ENCODE assay signal across 1 cellular context in the genomic region with DNA sequence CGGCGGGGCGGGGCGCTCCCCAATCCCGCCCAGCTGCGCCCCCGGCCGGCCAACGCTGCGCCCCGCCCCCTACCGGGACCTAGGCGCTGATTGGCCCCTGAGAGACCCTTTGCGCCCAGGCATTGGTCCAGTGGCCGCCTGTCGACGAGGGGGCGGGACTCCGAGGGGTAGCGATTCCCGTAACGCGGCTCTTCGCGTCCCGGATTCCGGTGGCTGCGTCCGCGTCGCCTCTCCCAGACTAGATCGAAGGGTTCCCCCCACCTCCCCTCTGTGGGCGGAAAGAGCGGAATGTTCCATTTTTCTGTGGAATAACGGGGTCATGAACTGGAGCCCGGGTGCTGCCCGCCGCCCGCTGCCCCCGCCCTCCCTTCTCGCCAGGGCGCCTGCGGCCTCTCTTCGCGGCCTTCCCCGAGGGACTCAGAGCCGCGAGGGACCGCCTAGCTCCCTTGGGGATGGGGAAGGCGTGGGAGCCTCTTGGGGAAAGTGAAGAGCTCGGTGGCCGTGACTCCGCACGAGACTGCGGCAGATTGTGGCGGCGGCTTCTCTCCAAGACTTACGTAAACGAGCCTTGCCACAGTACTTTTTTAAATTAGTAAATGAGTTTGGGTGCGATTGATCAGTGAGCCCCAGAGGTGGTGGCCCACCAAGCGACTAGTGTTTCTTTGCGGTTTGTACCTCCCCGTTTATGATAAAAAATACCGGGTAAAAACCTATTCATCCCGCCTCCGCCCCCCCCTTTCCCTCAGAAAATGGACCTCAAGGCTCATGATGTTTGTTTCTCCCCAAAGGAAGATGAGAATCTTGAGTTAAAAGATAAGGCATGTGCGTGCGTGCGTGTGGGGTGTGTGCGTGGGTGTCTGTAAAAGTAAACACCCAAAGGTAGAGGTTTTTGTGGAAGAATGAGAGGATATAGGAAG.
A peak's percentile ranks its signal among the peaks of the same experiment; 100 is the strongest.
TF ChIP-seq lines count a peak whose summit lies in the region.

No MANE protein-coding gene starts in this region.

TF ChIP-seq in GM12878, 131 proteins besides CTCF, POLR2A, EP300 and RAD21 (continued from another document):
- TF ChIP-seq, protein P1, sequence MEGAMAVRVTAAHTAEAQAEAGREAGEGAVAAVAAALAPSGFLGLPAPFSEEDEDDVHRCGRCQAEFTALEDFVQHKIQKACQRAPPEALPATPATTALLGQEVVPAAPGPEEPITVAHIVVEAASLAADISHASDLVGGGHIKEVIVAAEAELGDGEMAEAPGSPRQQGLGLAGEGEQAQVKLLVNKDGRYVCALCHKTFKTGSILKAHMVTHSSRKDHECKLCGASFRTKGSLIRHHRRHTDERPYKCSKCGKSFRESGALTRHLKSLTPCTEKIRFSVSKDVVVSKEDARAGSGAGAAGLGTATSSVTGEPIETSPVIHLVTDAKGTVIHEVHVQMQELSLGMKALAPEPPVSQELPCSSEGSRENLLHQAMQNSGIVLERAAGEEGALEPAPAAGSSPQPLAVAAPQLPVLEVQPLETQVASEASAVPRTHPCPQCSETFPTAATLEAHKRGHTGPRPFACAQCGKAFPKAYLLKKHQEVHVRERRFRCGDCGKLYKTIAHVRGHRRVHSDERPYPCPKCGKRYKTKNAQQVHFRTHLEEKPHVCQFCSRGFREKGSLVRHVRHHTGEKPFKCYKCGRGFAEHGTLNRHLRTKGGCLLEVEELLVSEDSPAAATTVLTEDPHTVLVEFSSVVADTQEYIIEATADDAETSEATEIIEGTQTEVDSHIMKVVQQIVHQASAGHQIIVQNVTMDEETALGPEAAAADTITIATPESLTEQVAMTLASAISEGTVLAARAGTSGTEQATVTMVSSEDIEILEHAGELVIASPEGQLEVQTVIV (IDR thresholded peaks at IDR 0.05; ENCODE audit: borderline replicate concordance, partially characterized antibody): no peak
- TF ChIP-seq IKZF1 (conservative IDR thresholded peaks at IDR 0.05) (peak; percentile 98), CBFB (IDR thresholded peaks at IDR 0.05; ENCODE audit: low read depth) (peak; percentile 75), LARP7 (IDR thresholded peaks at IDR 0.05) (no peak), NFYA (IDR thresholded peaks at IDR 0.05; ENCODE audit: borderline replicate concordance, low read depth, low read length) (no peak; the same call in 1 of the 2 replicates), ESRRA (IDR thresholded peaks at IDR 0.05; ENCODE audit: low read length) (no peak), PAX8 (IDR thresholded peaks at IDR 0.05) (no peak), NR2C2 (IDR thresholded peaks at IDR 0.05; ENCODE audit: borderline replicate concordance, control insufficient read depth, insufficient read length, low read depth) (no peak), CREM (IDR thresholded peaks at IDR 0.05; ENCODE audit: low read depth) (peak; percentile 50; the same call in 1 of the 2 replicates), HDAC6 (IDR thresholded peaks at IDR 0.05; ENCODE audit: unreplicated experiment) (no peak), SMAD5 (IDR thresholded peaks at IDR 0.05; ENCODE audit: low read depth) (no peak), GATAD2B (conservative IDR thresholded peaks at IDR 0.05; ENCODE audit: low read depth) (peak; percentile 100), SMC3 (IDR thresholded peaks at IDR 0.05; ENCODE audit: borderline replicate concordance, low read length) (no peak; the same call in 1 of the 2 replicates), MXI1 (IDR thresholded peaks at IDR 0.05; ENCODE audit: low read depth, low read length) (peak; percentile 2; the same call in 1 of the 2 replicates), RFX5 (IDR thresholded peaks at IDR 0.05; ENCODE audit: low read depth, low read length) (no peak), USF1 (IDR thresholded peaks at IDR 0.05; ENCODE audit: borderline replicate concordance, extremely low read length, insufficient read depth, low read depth, low read length) (no peak), SP1 (IDR thresholded peaks at IDR 0.05; ENCODE audit: low read depth, low read length) (peak; percentile 96), FOXK2 (IDR thresholded peaks at IDR 0.05) (no peak), ZNF24 (IDR thresholded peaks at IDR 0.05) (0 out of 2 replicates have a peak, but pooled peaks have one; percentile 28), HCFC1 (IDR thresholded peaks at IDR 0.05; ENCODE audit: low read length) (no peak), SIX5 (IDR thresholded peaks at IDR 0.05; ENCODE audit: low read depth, low read length, severe bottlenecking) (no peak)
- TF ChIP-seq, protein P2, sequence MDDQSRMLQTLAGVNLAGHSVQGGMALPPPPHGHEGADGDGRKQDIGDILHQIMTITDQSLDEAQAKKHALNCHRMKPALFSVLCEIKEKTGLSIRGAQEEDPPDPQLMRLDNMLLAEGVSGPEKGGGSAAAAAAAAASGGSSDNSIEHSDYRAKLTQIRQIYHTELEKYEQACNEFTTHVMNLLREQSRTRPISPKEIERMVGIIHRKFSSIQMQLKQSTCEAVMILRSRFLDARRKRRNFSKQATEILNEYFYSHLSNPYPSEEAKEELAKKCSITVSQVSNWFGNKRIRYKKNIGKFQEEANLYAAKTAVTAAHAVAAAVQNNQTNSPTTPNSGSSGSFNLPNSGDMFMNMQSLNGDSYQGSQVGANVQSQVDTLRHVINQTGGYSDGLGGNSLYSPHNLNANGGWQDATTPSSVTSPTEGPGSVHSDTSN (IDR thresholded peaks at IDR 0.05; ENCODE audit: insufficient replicate concordance, low read depth, low read length): peak; percentile 94
- TF ChIP-seq, protein P3, sequence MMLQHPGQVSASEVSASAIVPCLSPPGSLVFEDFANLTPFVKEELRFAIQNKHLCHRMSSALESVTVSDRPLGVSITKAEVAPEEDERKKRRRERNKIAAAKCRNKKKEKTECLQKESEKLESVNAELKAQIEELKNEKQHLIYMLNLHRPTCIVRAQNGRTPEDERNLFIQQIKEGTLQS (IDR thresholded peaks at IDR 0.05; ENCODE audit: borderline replicate concordance, extremely low read depth, low read depth, low read length): no peak
- TF ChIP-seq, protein P4, sequence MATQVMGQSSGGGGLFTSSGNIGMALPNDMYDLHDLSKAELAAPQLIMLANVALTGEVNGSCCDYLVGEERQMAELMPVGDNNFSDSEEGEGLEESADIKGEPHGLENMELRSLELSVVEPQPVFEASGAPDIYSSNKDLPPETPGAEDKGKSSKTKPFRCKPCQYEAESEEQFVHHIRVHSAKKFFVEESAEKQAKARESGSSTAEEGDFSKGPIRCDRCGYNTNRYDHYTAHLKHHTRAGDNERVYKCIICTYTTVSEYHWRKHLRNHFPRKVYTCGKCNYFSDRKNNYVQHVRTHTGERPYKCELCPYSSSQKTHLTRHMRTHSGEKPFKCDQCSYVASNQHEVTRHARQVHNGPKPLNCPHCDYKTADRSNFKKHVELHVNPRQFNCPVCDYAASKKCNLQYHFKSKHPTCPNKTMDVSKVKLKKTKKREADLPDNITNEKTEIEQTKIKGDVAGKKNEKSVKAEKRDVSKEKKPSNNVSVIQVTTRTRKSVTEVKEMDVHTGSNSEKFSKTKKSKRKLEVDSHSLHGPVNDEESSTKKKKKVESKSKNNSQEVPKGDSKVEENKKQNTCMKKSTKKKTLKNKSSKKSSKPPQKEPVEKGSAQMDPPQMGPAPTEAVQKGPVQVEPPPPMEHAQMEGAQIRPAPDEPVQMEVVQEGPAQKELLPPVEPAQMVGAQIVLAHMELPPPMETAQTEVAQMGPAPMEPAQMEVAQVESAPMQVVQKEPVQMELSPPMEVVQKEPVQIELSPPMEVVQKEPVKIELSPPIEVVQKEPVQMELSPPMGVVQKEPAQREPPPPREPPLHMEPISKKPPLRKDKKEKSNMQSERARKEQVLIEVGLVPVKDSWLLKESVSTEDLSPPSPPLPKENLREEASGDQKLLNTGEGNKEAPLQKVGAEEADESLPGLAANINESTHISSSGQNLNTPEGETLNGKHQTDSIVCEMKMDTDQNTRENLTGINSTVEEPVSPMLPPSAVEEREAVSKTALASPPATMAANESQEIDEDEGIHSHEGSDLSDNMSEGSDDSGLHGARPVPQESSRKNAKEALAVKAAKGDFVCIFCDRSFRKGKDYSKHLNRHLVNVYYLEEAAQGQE (IDR thresholded peaks at IDR 0.05; ENCODE audit: low read depth, low read length): no peak; the same call in 1 of the 2 replicates
- TF ChIP-seq, protein P5, sequence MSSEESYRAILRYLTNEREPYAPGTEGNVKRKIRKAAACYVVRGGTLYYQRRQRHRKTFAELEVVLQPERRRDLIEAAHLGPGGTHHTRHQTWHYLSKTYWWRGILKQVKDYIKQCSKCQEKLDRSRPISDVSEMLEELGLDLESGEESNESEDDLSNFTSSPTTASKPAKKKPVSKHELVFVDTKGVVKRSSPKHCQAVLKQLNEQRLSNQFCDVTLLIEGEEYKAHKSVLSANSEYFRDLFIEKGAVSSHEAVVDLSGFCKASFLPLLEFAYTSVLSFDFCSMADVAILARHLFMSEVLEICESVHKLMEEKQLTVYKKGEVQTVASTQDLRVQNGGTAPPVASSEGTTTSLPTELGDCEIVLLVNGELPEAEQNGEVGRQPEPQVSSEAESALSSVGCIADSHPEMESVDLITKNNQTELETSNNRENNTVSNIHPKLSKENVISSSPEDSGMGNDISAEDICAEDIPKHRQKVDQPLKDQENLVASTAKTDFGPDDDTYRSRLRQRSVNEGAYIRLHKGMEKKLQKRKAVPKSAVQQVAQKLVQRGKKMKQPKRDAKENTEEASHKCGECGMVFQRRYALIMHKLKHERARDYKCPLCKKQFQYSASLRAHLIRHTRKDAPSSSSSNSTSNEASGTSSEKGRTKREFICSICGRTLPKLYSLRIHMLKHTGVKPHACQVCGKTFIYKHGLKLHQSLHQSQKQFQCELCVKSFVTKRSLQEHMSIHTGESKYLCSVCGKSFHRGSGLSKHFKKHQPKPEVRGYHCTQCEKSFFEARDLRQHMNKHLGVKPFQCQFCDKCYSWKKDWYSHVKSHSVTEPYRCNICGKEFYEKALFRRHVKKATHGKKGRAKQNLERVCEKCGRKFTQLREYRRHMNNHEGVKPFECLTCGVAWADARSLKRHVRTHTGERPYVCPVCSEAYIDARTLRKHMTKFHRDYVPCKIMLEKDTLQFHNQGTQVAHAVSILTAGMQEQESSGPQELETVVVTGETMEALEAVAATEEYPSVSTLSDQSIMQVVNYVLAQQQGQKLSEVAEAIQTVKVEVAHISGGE (CRISPR knock-in tag; IDR thresholded peaks at IDR 0.05): no peak
- TF ChIP-seq, protein P6, sequence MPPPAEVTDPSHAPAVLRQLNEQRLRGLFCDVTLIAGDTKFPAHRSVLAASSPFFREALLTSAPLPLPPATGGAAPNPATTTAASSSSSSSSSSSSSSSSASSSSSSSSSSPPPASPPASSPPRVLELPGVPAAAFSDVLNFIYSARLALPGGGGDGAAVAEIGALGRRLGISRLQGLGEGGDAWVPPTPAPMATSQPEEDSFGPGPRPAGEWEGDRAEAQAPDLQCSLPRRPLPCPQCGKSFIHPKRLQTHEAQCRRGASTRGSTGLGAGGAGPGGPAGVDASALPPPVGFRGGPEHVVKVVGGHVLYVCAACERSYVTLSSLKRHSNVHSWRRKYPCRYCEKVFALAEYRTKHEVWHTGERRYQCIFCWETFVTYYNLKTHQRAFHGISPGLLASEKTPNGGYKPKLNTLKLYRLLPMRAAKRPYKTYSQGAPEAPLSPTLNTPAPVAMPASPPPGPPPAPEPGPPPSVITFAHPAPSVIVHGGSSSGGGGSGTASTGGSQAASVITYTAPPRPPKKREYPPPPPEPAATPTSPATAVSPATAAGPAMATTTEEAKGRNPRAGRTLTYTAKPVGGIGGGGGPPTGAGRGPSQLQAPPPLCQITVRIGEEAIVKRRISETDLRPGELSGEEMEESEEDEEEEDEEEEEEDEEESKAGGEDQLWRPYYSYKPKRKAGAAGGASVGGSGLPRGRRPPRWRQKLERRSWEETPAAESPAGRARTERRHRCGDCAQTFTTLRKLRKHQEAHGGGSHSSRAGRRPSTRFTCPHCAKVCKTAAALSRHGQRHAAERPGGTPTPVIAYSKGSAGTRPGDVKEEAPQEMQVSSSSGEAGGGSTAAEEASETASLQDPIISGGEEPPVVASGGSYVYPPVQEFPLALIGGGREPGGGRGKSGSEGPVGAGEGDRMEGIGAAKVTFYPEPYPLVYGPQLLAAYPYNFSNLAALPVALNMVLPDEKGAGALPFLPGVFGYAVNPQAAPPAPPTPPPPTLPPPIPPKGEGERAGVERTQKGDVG (CRISPR knock-in tag; IDR thresholded peaks at IDR 0.05): no peak
